ENCODE assay signal across 1 cellular context in the genomic region with DNA sequence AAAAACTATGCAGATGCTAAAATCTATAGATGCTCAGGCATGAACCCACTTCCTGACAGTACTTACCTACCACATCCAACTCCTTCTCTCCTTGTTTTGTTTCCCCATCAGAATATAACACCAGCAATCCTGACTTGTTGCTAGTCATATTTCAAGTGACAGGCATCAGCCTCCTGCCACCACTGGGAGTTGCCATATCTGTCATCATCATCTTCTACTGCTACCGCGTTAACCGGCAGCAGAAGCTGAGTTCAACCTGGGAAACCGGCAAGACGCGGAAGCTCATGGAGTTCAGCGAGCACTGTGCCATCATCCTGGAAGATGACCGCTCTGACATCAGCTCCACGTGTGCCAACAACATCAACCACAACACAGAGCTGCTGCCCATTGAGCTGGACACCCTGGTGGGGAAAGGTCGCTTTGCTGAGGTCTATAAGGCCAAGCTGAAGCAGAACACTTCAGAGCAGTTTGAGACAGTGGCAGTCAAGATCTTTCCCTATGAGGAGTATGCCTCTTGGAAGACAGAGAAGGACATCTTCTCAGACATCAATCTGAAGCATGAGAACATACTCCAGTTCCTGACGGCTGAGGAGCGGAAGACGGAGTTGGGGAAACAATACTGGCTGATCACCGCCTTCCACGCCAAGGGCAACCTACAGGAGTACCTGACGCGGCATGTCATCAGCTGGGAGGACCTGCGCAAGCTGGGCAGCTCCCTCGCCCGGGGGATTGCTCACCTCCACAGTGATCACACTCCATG.
TF ChIP-seq lines count a peak whose summit lies in the region.

No MANE protein-coding gene starts in this region.

TF ChIP-seq in HepG2, 621 proteins besides CTCF, POLR2A, EP300 and RAD21 (continued from another document and continues in another):
- TF ChIP-seq, protein P1, sequence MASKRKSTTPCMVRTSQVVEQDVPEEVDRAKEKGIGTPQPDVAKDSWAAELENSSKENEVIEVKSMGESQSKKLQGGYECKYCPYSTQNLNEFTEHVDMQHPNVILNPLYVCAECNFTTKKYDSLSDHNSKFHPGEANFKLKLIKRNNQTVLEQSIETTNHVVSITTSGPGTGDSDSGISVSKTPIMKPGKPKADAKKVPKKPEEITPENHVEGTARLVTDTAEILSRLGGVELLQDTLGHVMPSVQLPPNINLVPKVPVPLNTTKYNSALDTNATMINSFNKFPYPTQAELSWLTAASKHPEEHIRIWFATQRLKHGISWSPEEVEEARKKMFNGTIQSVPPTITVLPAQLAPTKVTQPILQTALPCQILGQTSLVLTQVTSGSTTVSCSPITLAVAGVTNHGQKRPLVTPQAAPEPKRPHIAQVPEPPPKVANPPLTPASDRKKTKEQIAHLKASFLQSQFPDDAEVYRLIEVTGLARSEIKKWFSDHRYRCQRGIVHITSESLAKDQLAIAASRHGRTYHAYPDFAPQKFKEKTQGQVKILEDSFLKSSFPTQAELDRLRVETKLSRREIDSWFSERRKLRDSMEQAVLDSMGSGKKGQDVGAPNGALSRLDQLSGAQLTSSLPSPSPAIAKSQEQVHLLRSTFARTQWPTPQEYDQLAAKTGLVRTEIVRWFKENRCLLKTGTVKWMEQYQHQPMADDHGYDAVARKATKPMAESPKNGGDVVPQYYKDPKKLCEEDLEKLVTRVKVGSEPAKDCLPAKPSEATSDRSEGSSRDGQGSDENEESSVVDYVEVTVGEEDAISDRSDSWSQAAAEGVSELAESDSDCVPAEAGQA (IDR thresholded peaks at IDR 0.05; ENCODE audit: low read depth), result no peak
- TF ChIP-seq, protein P1 (CRISPR knock-in tag; IDR thresholded peaks at IDR 0.05; ENCODE audit: borderline replicate concordance), result no peak
- no peak for TF ChIP-seq XBP1 (CRISPR knock-in tag; IDR thresholded peaks at IDR 0.05)
- TF ChIP-seq, protein P2, sequence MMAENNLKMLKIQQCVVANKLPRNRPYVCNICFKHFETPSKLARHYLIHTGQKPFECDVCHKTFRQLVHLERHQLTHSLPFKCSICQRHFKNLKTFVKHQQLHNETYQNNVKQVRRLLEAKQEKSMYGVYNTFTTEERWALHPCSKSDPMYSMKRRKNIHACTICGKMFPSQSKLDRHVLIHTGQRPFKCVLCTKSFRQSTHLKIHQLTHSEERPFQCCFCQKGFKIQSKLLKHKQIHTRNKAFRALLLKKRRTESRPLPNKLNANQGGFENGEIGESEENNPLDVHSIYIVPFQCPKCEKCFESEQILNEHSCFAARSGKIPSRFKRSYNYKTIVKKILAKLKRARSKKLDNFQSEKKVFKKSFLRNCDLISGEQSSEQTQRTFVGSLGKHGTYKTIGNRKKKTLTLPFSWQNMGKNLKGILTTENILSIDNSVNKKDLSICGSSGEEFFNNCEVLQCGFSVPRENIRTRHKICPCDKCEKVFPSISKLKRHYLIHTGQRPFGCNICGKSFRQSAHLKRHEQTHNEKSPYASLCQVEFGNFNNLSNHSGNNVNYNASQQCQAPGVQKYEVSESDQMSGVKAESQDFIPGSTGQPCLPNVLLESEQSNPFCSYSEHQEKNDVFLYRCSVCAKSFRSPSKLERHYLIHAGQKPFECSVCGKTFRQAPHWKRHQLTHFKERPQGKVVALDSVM (CRISPR knock-in tag; IDR thresholded peaks at IDR 0.05), result no peak
- TF ChIP-seq, protein P3, sequence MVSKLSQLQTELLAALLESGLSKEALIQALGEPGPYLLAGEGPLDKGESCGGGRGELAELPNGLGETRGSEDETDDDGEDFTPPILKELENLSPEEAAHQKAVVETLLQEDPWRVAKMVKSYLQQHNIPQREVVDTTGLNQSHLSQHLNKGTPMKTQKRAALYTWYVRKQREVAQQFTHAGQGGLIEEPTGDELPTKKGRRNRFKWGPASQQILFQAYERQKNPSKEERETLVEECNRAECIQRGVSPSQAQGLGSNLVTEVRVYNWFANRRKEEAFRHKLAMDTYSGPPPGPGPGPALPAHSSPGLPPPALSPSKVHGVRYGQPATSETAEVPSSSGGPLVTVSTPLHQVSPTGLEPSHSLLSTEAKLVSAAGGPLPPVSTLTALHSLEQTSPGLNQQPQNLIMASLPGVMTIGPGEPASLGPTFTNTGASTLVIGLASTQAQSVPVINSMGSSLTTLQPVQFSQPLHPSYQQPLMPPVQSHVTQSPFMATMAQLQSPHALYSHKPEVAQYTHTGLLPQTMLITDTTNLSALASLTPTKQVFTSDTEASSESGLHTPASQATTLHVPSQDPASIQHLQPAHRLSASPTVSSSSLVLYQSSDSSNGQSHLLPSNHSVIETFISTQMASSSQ (IDR thresholded peaks at IDR 0.05; ENCODE audit: low read depth), result no peak
- TF ChIP-seq, protein P3 (CRISPR knock-in tag; IDR thresholded peaks at IDR 0.05; ENCODE audit: borderline replicate concordance), result no peak
- TF ChIP-seq ATF7-NPFF (CRISPR knock-in tag; IDR thresholded peaks at IDR 0.05; ENCODE audit: low read depth), result 0 out of 2 replicates have a peak, but pooled peaks have one; percentile 24
- 0 out of 2 replicates have a peak, but pooled peaks have one; percentile 20 for TF ChIP-seq HIVEP1 (CRISPR knock-in tag; IDR thresholded peaks at IDR 0.05)
- TF ChIP-seq HNRNPLL (IDR thresholded peaks at IDR 0.05; ENCODE audit: low read depth, low read length, poor library complexity, severe bottlenecking), result no peak
- no peak for TF ChIP-seq GTF3A (CRISPR knock-in tag; conservative IDR thresholded peaks at IDR 0.05)
- no peak for TF ChIP-seq MLLT10 (CRISPR knock-in tag; IDR thresholded peaks at IDR 0.05)
- TF ChIP-seq PAF1 (CRISPR knock-in tag; IDR thresholded peaks at IDR 0.05), result 0 out of 2 replicates have a peak, but pooled peaks have one; percentile 30
- peak; percentile 42; the same call in 1 of the 2 replicates for TF ChIP-seq POLR2AphosphoS5 (IDR thresholded peaks at IDR 0.05; ENCODE audit: low read depth, low read length)
- TF ChIP-seq ZNF224 (CRISPR knock-in tag; IDR thresholded peaks at IDR 0.05), result no peak
- TF ChIP-seq ZNF792 (CRISPR knock-in tag; IDR thresholded peaks at IDR 0.05), result no peak
- no peak for TF ChIP-seq ZMYM4 (CRISPR knock-in tag; IDR thresholded peaks at IDR 0.05)
- no peak for TF ChIP-seq TEAD2 (CRISPR knock-in tag; IDR thresholded peaks at IDR 0.05)
- TF ChIP-seq POLR2G (IDR thresholded peaks at IDR 0.05; ENCODE audit: low read depth, low read length), result peak; percentile 57; the same call in 1 of the 2 replicates
- no peak for TF ChIP-seq SOX5 (CRISPR knock-in tag; IDR thresholded peaks at IDR 0.05; ENCODE audit: borderline replicate concordance)
- TF ChIP-seq CREM (IDR thresholded peaks at IDR 0.05), result no peak
- TF ChIP-seq CREM (CRISPR knock-in tag; IDR thresholded peaks at IDR 0.05), result no peak
- TF ChIP-seq, protein P4, sequence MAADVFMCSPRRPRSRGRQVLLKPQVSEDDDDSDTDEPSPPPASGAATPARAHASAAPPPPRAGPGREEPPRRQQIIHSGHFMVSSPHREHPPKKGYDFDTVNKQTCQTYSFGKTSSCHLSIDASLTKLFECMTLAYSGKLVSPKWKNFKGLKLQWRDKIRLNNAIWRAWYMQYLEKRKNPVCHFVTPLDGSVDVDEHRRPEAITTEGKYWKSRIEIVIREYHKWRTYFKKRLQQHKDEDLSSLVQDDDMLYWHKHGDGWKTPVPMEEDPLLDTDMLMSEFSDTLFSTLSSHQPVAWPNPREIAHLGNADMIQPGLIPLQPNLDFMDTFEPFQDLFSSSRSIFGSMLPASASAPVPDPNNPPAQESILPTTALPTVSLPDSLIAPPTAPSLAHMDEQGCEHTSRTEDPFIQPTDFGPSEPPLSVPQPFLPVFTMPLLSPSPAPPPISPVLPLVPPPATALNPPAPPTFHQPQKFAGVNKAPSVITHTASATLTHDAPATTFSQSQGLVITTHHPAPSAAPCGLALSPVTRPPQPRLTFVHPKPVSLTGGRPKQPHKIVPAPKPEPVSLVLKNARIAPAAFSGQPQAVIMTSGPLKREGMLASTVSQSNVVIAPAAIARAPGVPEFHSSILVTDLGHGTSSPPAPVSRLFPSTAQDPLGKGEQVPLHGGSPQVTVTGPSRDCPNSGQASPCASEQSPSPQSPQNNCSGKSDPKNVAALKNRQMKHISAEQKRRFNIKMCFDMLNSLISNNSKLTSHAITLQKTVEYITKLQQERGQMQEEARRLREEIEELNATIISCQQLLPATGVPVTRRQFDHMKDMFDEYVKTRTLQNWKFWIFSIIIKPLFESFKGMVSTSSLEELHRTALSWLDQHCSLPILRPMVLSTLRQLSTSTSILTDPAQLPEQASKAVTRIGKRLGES (CRISPR knock-in tag; IDR thresholded peaks at IDR 0.05; ENCODE audit: borderline replicate concordance), result no peak
- peak; percentile 94 for TF ChIP-seq AGO2 (optimal IDR thresholded peaks at IDR 0.05; ENCODE audit: low read depth, low read length)
- TF ChIP-seq NFYC (CRISPR knock-in tag; IDR thresholded peaks at IDR 0.05), result no peak
- TF ChIP-seq ZFP37 (CRISPR knock-in tag; IDR thresholded peaks at IDR 0.05; ENCODE audit: borderline replicate concordance), result no peak
- no peak for TF ChIP-seq ZNF558 (CRISPR knock-in tag; IDR thresholded peaks at IDR 0.05; ENCODE audit: borderline replicate concordance)
- TF ChIP-seq ELF3 (CRISPR knock-in tag; IDR thresholded peaks at IDR 0.05), result no peak
- TF ChIP-seq ZSCAN9 (CRISPR knock-in tag; IDR thresholded peaks at IDR 0.05; ENCODE audit: borderline replicate concordance), result no peak
- TF ChIP-seq ZNF747 (CRISPR knock-in tag; IDR thresholded peaks at IDR 0.05; ENCODE audit: borderline replicate concordance), result no peak
- 0 out of 2 replicates have a peak, but pooled peaks have one; percentile 39 for TF ChIP-seq POGZ (CRISPR knock-in tag; IDR thresholded peaks at IDR 0.05)
- no peak for TF ChIP-seq ZNF160 (CRISPR knock-in tag; IDR thresholded peaks at IDR 0.05)
- TF ChIP-seq NCOA2 (CRISPR knock-in tag; IDR thresholded peaks at IDR 0.05), result no peak
- TF ChIP-seq, protein P5, sequence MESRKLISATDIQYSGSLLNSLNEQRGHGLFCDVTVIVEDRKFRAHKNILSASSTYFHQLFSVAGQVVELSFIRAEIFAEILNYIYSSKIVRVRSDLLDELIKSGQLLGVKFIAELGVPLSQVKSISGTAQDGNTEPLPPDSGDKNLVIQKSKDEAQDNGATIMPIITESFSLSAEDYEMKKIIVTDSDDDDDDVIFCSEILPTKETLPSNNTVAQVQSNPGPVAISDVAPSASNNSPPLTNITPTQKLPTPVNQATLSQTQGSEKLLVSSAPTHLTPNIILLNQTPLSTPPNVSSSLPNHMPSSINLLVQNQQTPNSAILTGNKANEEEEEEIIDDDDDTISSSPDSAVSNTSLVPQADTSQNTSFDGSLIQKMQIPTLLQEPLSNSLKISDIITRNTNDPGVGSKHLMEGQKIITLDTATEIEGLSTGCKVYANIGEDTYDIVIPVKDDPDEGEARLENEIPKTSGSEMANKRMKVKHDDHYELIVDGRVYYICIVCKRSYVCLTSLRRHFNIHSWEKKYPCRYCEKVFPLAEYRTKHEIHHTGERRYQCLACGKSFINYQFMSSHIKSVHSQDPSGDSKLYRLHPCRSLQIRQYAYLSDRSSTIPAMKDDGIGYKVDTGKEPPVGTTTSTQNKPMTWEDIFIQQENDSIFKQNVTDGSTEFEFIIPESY (CRISPR knock-in tag; IDR thresholded peaks at IDR 0.05), result peak; percentile 84
- TF ChIP-seq MYC (CRISPR knock-in tag; IDR thresholded peaks at IDR 0.05; ENCODE audit: borderline replicate concordance), result no peak
- no peak for TF ChIP-seq RARA (CRISPR knock-in tag; IDR thresholded peaks at IDR 0.05)
- TF ChIP-seq ZNF781 (CRISPR knock-in tag; IDR thresholded peaks at IDR 0.05; ENCODE audit: borderline replicate concordance, not compliant biosample characterization), result no peak
- TF ChIP-seq ZBTB42 (CRISPR knock-in tag; IDR thresholded peaks at IDR 0.05), result no peak
- no peak for TF ChIP-seq NONO (IDR thresholded peaks at IDR 0.05)
- TF ChIP-seq NONO (CRISPR knock-in tag; conservative IDR thresholded peaks at IDR 0.05), result 0 out of 2 replicates have a peak, but pooled peaks have one; percentile 24
- no peak for TF ChIP-seq MIER2 (CRISPR knock-in tag; IDR thresholded peaks at IDR 0.05)
- TF ChIP-seq CREB1 (IDR thresholded peaks at IDR 0.05), result no peak
- no peak for TF ChIP-seq CREB1 (CRISPR knock-in tag; IDR thresholded peaks at IDR 0.05)
